ENCODE assay signal across 32 cellular contexts in the genomic region with DNA sequence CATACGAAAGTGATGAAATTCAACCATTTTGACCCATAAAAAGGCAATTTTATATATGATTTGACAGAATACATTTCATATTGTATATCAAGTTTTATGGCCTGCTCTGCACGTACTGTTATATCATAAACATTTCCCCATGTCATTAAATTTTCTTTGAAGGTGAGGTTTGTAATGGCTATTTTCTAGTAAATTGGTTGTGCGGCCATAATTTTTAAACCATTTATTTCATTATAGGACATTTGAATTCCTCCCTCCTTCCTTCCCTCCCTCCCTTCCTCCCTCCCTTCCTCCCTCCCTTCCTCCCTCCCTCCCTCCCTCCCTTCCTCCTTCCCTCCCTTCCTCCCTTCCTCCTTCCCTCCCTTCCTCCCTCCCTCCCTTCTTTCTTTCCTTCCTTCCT.
"Had no signal": no experiment of that assay in that cellular context is flagged by ENCODE, and none has a peak within 500 bp of the region (broad histone marks: within the 10 kb centered on the region; RNA-seq: fewer than 3 reads in every experiment).

No MANE protein-coding gene starts in this region.

- H3K36me3 ChIP-seq: adrenal gland, ascending aorta, brain microvascular endothelial cell, breast epithelium, cardiac muscle cell had no signal

- H3K27ac ChIP-seq: adrenal gland, ascending aorta, body of pancreas, brain microvascular endothelial cell, breast epithelium, cardiac muscle cell had no signal

- H3K4me1 ChIP-seq: adrenal gland, ascending aorta, body of pancreas, breast epithelium had no signal

- H3K4me3 ChIP-seq: adrenal gland, ascending aorta, body of pancreas, breast epithelium, cardiac muscle cell had no signal

- DNase-seq: activated effector memory CD4-positive, alpha-beta T cell treated with anti-CD3 and anti-CD28 coated beads, Interleukin-2, amount 50 U/mL, for 16 hours; activated effector memory CD4-positive, alpha-beta T cell treated with Interleukin-2 at 50 U/mL for 16 hours; activated gamma-delta T cell; activated gamma-delta T cell treated with Interleukin-2 at 50 U/mL for 16 hours; activated naive CD4-positive, alpha-beta T cell; activated naive CD4-positive, alpha-beta T cell treated with anti-CD3 and anti-CD28 coated beads for 36 hours; activated naive CD4-positive, alpha-beta T cell treated with anti-CD3 and anti-CD28 coated beads, Interleukin-2, amount 10 ng/mL, durations not matched to agents 7 days and 5 days; activated naive CD4-positive, alpha-beta T cell treated with anti-CD3 and anti-CD28 coated beads, Interleukin-2, amount 50 U/mL, for 16 hours; activated naive CD4-positive, alpha-beta T cell treated with Interleukin-2 at 50 U/mL for 16 hours; activated naive CD8-positive, alpha-beta T cell treated with anti-CD3 and anti-CD28 coated beads for 36 hours; activated naive CD8-positive, alpha-beta T cell treated with anti-CD3 and anti-CD28 coated beads, Interleukin-2, amount 10 ng/mL, durations not matched to agents 7 days and 5 days; activated naive CD8-positive, alpha-beta T cell treated with anti-CD3 and anti-CD28 coated beads, Interleukin-2, amount 50 U/mL, for 24 hours; activated T-cell treated with anti-CD3 and anti-CD28 coated beads, Interleukin-2, amount 50 U/mL, for 24 hours; activated T-cell treated with anti-CD3 and anti-CD28 coated beads, Interleukin-2, amount 50 U/mL, for 4 hours; activated T-cell treated with anti-CD3 and anti-CD28 coated beads, Interleukin-2, amount 50 U/mL, for 48 hours; activated T-cell treated with anti-CD3 and anti-CD28 coated beads, Interleukin-2, amount 50 U/mL, for 72 hours; adrenal gland; amniotic stem cell; amygdala; anterior cingulate cortex; aorta; body of pancreas; brain microvascular endothelial cell; central memory CD4-positive, alpha-beta T cell; cerebellar nuclear complex had no signal

- FAIRE-seq: astrocyte, bronchial epithelial cell had no signal

- H3K27me3 ChIP-seq: adrenal gland, ascending aorta, body of pancreas, brain microvascular endothelial cell, breast epithelium had no signal

- ATAC-seq: activated naive CD4-positive, alpha-beta T cell treated with anti-CD3 and anti-CD28 coated beads, Interleukin-2, amount 50 U/mL, for 72 hours; activated naive CD8-positive, alpha-beta T cell treated with anti-CD3 and anti-CD28 coated beads, Interleukin-2, amount 50 U/mL, for 24 hours; activated T-cell treated with anti-CD3 and anti-CD28 coated beads, Interleukin-2, amount 50 U/mL, for 4 hours; activated T-cell treated with anti-CD3 and anti-CD28 coated beads, Interleukin-2, amount 50 U/mL, for 72 hours; activated T-helper 17 cell treated with anti-CD3 and anti-CD28 coated beads, Interleukin-2, amount 50 U/mL, for 72 hours; body of pancreas had no signal

- H3K9me3 ChIP-seq: adrenal gland, ascending aorta, breast epithelium had no signal
